ENCODE assay signal across 22 cellular contexts in the genomic region with DNA sequence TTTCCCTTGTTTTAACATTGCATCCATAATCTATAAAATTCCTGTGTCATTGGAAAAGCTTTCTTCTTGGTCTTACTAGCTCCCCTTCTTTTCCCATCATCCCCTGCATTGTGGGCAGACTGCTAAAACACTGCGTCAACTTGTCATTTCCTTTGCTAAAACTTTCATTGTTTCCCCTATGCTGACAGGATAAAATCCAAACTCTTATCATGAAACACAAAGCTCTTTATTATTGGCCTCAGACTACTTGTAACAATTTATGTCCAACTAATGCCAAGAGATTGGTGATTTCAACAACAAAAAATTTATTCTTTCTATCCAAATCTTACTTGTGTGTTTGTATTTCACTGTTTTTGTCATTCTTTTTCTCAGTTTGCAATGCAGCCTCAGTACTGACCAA.
DNase-seq lines count a peak whose midpoint lies in the region; ATAC-seq, FAIRE-seq and TF ChIP-seq lines count a peak whose summit lies in the region.
"Had no signal": no experiment of that assay in that cellular context is flagged by ENCODE, and none has a peak within 500 bp of the region (broad histone marks: within the 10 kb centered on the region; RNA-seq: fewer than 3 reads in every experiment).

No MANE protein-coding gene starts in this region.

- POLR2A ChIA-PET in Panc1 (lab: Charles Lee) (no interaction called here), endothelial cell of umbilical vein (lab: Charles Lee) (no interaction called here)

- H3K23ac ChIP-seq in mesenchymal stem cell (ENCODE audit: low read length in 2 of 2): no peak overlapping the region

- H3K27me3 ChIP-seq in Panc1 (ENCODE audit: control insufficient read depth, insufficient read depth, low read length) (no peaks in the 10 kb centered on the region), endothelial cell of umbilical vein (ENCODE audit: control insufficient read depth in 2 of 2, insufficient read depth in 2 of 2, low read length in 2 of 2) (no peaks in the 10 kb centered on the region), mesenchymal stem cell (ENCODE audit: control insufficient read depth in 1 of 2, insufficient read depth in 1 of 2, low read length in 2 of 2) (no peaks in the 10 kb centered on the region)
- H3K27me3 ChIP-seq: BLaER1 had no signal

- no peak for TF ChIP-seq POLR2A in endothelial cell of umbilical vein (IDR thresholded peaks at IDR 0.05; ENCODE audit: low read depth, low read length)

- H3K9me3 ChIP-seq in Panc1 (ENCODE audit: control insufficient read depth, insufficient read depth, low read depth, low read length) (no peaks in the 10 kb centered on the region), endothelial cell of umbilical vein (replicated peaks; ENCODE audit: control insufficient read depth, insufficient read depth, low read length) (no peaks in the 10 kb centered on the region), mesenchymal stem cell (ENCODE audit: control insufficient read depth, low read length) (no peaks in the 10 kb centered on the region)
- H3K9me3 ChIP-seq: BLaER1 had no signal

- no peak for TF ChIP-seq CTCF in Panc1 (IDR thresholded peaks at IDR 0.05)
- TF ChIP-seq CTCF in endothelial cell of umbilical vein (IDR thresholded peaks at IDR 0.05; ENCODE audit: extremely low read depth in 1 of 2, insufficient read depth in 1 of 2, low read depth in 1 of 2, low read length in 2 of 2): no peak

- no peak overlapping the region for H2AK5ac ChIP-seq in mesenchymal stem cell (ENCODE audit: low read length, severe bottlenecking)

- CTCF ChIA-PET in Panc1 (lab: Charles Lee): no interaction called here
- CTCF ChIA-PET in endothelial cell of umbilical vein (lab: Charles Lee): interaction anchor here (1.4 to 2.0 kb wide), 2 partner anchors 9 to 16 kb away, joined by 3 to 6 read pairs; no protein-coding TSS in a partner anchor

- H3K9ac ChIP-seq in endothelial cell of umbilical vein (replicated peaks; ENCODE audit: extremely low read depth, insufficient read depth, low read length): no peak overlapping the region
- H3K9ac ChIP-seq in mesenchymal stem cell (ENCODE audit: low read length): peak overlapping the region; percentile 6
- H3K9ac ChIP-seq: BLaER1 had no signal

- H3K4me1 ChIP-seq in Panc1 (ENCODE audit: control insufficient read depth, insufficient read depth, low read length) (no peaks in the 10 kb centered on the region), endothelial cell of umbilical vein (ENCODE audit: control insufficient read depth, extremely low read depth, insufficient read depth, low read length) (no peaks in the 10 kb centered on the region), mesenchymal stem cell (ENCODE audit: control insufficient read depth, insufficient read depth, low read depth, low read length) (no peaks in the 10 kb centered on the region)
- H3K4me1 ChIP-seq: BLaER1 had no signal

- no peaks in the 10 kb centered on the region for H3K9me1 ChIP-seq in endothelial cell of umbilical vein (replicated peaks; ENCODE audit: control insufficient read depth, extremely low read depth, insufficient read depth, low read length)

- no TSS peak for BruUV-seq in Panc1 (replicated peaks; lab: Mats Ljungman, UMichigan)
- no TSS peak for BruUV-seq in endothelial cell of umbilical vein (replicated peaks; lab: Mats Ljungman, UMichigan)

- H2BK5ac ChIP-seq in mesenchymal stem cell (ENCODE audit: low read depth, low read length, poor library complexity, severe bottlenecking): no peak overlapping the region

- H3K36me3 ChIP-seq in Panc1 (ENCODE audit: control insufficient read depth, insufficient read depth, low read length): no peaks in the 10 kb centered on the region
- no peaks in the 10 kb centered on the region for H3K36me3 ChIP-seq in endothelial cell of umbilical vein (ENCODE audit: control insufficient read depth in 2 of 2, extremely low read depth in 1 of 2, insufficient read depth in 2 of 2, low read length in 2 of 2)
- no peaks in the 10 kb centered on the region for H3K36me3 ChIP-seq in mesenchymal stem cell (ENCODE audit: control insufficient read depth in 1 of 2, insufficient read depth in 2 of 2, low read depth in 1 of 2, low read length in 2 of 2)
- H3K36me3 ChIP-seq: BLaER1 had no signal

- H3K4me3 ChIP-seq in Panc1 (ENCODE audit: low read depth in 2 of 2, low read length in 2 of 2): no peak overlapping the region
- H3K4me3 ChIP-seq in endothelial cell of umbilical vein (replicated peaks in 1 of 3; ENCODE audit: insufficient read depth in 1 of 3, low read depth in 1 of 3, low read length in 3 of 3): no peak overlapping the region
- no peak overlapping the region for H3K4me3 ChIP-seq in mesenchymal stem cell (ENCODE audit: insufficient read depth in 1 of 2, low read depth in 1 of 2, low read length in 2 of 2)
- H3K4me3 ChIP-seq: BLaER1, K562 had no signal

- no peak overlapping the region for H3K14ac ChIP-seq in mesenchymal stem cell (ENCODE audit: low read length in 2 of 2)

- no peak overlapping the region for H4K91ac ChIP-seq in mesenchymal stem cell (ENCODE audit: low read length)

- no peak overlapping the region for H3K4ac ChIP-seq in mesenchymal stem cell (ENCODE audit: low read depth in 1 of 2, low read length in 2 of 2)

- in situ Hi-C loops in Panc1 (cut with HindIII; ENCODE audit: low pct_unique_long_range_greater_than_20kb, low sequenced_read_pairs): no loop called here

- dilution Hi-C loops in endothelial cell of umbilical vein (cut with MboI; ENCODE audit: extremely low pct_ligation_motif_present, low sequenced_read_pairs): no loop called here

- no peak overlapping the region for H3K4me2 ChIP-seq in endothelial cell of umbilical vein (ENCODE audit: insufficient read depth, low read length)
- no peak overlapping the region for H3K4me2 ChIP-seq in mesenchymal stem cell (ENCODE audit: low read length, poor library complexity, severe bottlenecking)
- H3K4me2 ChIP-seq: BLaER1 had no signal

- H3K27ac ChIP-seq in Panc1 (ENCODE audit: low read length) (peak overlapping the region; percentile 40; the same call in 1 of the 2 replicates), endothelial cell of umbilical vein (ENCODE audit: insufficient read depth, low read depth, low read length) (no peak overlapping the region), mesenchymal stem cell (ENCODE audit: low read length, poor library complexity, severe bottlenecking) (no peak overlapping the region)
- H3K27ac ChIP-seq: BLaER1 had no signal

- ATAC-seq in Panc1 (no peak), HG03565 (IDR thresholded peaks at IDR 0.05; ENCODE audit: unreplicated experiment) (no peak)
- ATAC-seq: HCT116 had no signal

- H2AFZ ChIP-seq in endothelial cell of umbilical vein (ENCODE audit: low read depth, low read length): peak overlapping the region; percentile 62
- no peak overlapping the region for H2AFZ ChIP-seq in mesenchymal stem cell (ENCODE audit: low read depth, low read length)

- no peak overlapping the region for H2BK15ac ChIP-seq in mesenchymal stem cell (ENCODE audit: low read depth, poor library complexity, severe bottlenecking)

- H3K79me1 ChIP-seq in mesenchymal stem cell (replicated peaks; ENCODE audit: low read length, poor library complexity, severe bottlenecking): no peaks in the 10 kb centered on the region

- no peak overlapping the region for H2BK12ac ChIP-seq in mesenchymal stem cell (ENCODE audit: low read length in 2 of 2)

- no peaks in the 10 kb centered on the region for H4K20me1 ChIP-seq in endothelial cell of umbilical vein (replicated peaks; ENCODE audit: control insufficient read depth, extremely low read depth, insufficient read depth, low read length)
- H4K20me1 ChIP-seq: BLaER1 had no signal

- intact Hi-C loops in Panc1 (cut with micrococcal nuclease; ENCODE audit: unreplicated experiment) (no loop called here), endothelial cell of umbilical vein (cut with micrococcal nuclease) (no loop called here)

- FAIRE-seq in endothelial cell of umbilical vein (lab: Jason Lieb, UNC): peak; percentile 88
- FAIRE-seq: GM19239, H1, K562 had no signal

- H3K18ac ChIP-seq in mesenchymal stem cell (ENCODE audit: low read depth in 1 of 2, low read length in 2 of 2): no peak overlapping the region

- no peak for DNase-seq in Panc1 (ENCODE audit: low read depth, low spot score)
- DNase-seq in endothelial cell of umbilical vein (ENCODE audit: low read depth, low spot score): peak; percentile 72
- DNase-seq in mesenchymal stem cell: no peak
- peak; percentile 50 for DNase-seq in pulmonary artery endothelial cell (ENCODE audit: low read depth, low spot score)
- DNase-seq in HUDEP-2 (lab: John Stamatoyannopoulos, UW; ENCODE audit: unreplicated experiment in 76 of 76): no peak
- DNase-seq in NCI-H1694 (lab: John Stamatoyannopoulos, UW): no peak
- DNase-seq: CD4-positive, CD25-positive, alpha-beta regulatory T cell; DMS153; DND-41; Kasumi-1; MV-4-11; NCI-H1105; NCI-H1436 treated with DMSO at 0.1 percent for 48 hours; NCI-H1930; NCI-H2107; NCI-H774 had no signal

- 89% methylated on average over 1 of the region's 1 CpG for WGBS in mesenchymal stem cell

- no peaks in the 10 kb centered on the region for H3K79me2 ChIP-seq in endothelial cell of umbilical vein (ENCODE audit: control insufficient read depth, insufficient read depth, low read length)

- H2BK120ac ChIP-seq in mesenchymal stem cell (ENCODE audit: low read depth, low read length): no peak overlapping the region

- no peak overlapping the region for H4K8ac ChIP-seq in mesenchymal stem cell (ENCODE audit: low read length)

TF ChIP-seq in endothelial cell of umbilical vein, 7 proteins besides CTCF, POLR2A, EP300 and RAD21:
- TF ChIP-seq FOS (IDR thresholded peaks at IDR 0.05; ENCODE audit: borderline replicate concordance, insufficient read depth, low read length) (peak; percentile 35), POLR2AphosphoS5 (IDR thresholded peaks at IDR 0.05; ENCODE audit: insufficient read depth, low read depth, low read length) (no peak)

Comparison
In these comparisons a context has a peak if more than half of its experiments do, and no peak if none do; other contexts are left out.
1. DNase-seq: peak in endothelial cell of umbilical vein (single experiment) and pulmonary artery endothelial cell (single experiment); none in Panc1 (single experiment), mesenchymal stem cell (single experiment), HUDEP-2 (0 of 76) and NCI-H1694 (single experiment).